In the genomic region with DNA sequence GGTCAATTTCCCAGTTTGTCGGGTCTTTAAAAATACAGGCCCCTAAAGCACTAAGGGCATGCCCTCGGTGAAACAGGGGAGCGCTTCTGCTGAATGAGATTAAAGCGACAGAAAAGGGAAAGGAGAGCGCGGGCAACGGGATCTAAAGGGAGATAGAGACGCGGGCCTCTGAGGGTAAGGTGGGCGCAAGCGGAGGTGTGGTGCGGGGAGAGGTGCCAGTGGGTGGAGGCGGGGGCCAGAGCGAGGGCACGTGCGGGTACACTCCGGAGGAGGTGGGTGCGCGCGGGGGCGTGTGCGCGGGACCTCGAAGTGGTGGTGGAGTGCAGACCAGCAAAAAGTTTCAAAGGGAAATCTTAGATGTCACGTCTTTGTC, we compare ENCODE assay signal across 8 cellular contexts. TPM values are rescaled to one million over a fixed set of nuclear protein-coding genes. Genes with fewer than 3 reads are reported as not detected.
DNase-seq lines count a peak whose midpoint lies in the region; ATAC-seq lines count a peak whose summit lies in the region.

No MANE protein-coding gene starts in this region.

- ATAC-seq in HG03103 (IDR thresholded peaks at IDR 0.05; ENCODE audit: low read depth, unreplicated experiment), result peak; percentile 10
- ATAC-seq in stimulated activated naive CD8-positive, alpha-beta T cell treated with anti-CD3 and anti-CD28 coated beads, Interleukin-15, amount 100 ng/mL, for 72 hours, result peak; percentile 49

- H3K36me3 ChIP-seq in mesenchymal stem cell (ENCODE audit: control insufficient read depth in 1 of 2, insufficient read depth in 2 of 2, low read depth in 1 of 2, low read length in 2 of 2), result no peaks in the 10 kb centered on the region

- peak overlapping the region in 1 of 2 experiments; percentile 96 for H3K23ac ChIP-seq in mesenchymal stem cell (ENCODE audit: low read length in 2 of 2)

- peak; percentile 32 for DNase-seq in NCI-H345 (lab: John Stamatoyannopoulos, UW)
- DNase-seq in NCI-H345 treated with DMSO at 0.1 percent for 48 hours (lab: John Stamatoyannopoulos, UW; ENCODE audit: unreplicated experiment), result no peak
- DNase-seq in UCSD-AML1 (lab: John Stamatoyannopoulos, UW; ENCODE audit: unreplicated experiment), result peak; percentile 28
- DNase-seq in mesenchymal stem cell, result no peak
- DNase-seq in stimulated activated naive CD8-positive, alpha-beta T cell treated with anti-CD3 and anti-CD28 coated beads, Interleukin-15, amount 100 ng/mL, for 72 hours, result peak; percentile 38 to 53
- DNase-seq in GM03348 (ENCODE audit: low spot score), result no peak

- H2BK15ac ChIP-seq in mesenchymal stem cell (ENCODE audit: low read depth, poor library complexity, severe bottlenecking), result peak overlapping the region; percentile 80

- peak overlapping the region; percentile 96 to 97 for H3K27ac Mint-ChIP-seq in stimulated activated naive CD8-positive, alpha-beta T cell treated with anti-CD3 and anti-CD28 coated beads, Interleukin-15, amount 100 ng/mL, for 72 hours

- 3% methylated on average over 13 of the region's 25 CpGs for WGBS in mesenchymal stem cell

- H3K14ac ChIP-seq in mesenchymal stem cell (ENCODE audit: low read length in 2 of 2), result peak overlapping the region in 1 of 2 experiments; percentile 96

- no peaks in the 10 kb centered on the region for H3K9me3 ChIP-seq in mesenchymal stem cell (ENCODE audit: control insufficient read depth, low read length)

- peaks cover 2% of the 10 kb centered on the region for H3K79me1 ChIP-seq in mesenchymal stem cell (replicated peaks; ENCODE audit: low read length, poor library complexity, severe bottlenecking)

- H3K4me3 Mint-ChIP-seq in stimulated activated naive CD8-positive, alpha-beta T cell treated with anti-CD3 and anti-CD28 coated beads, Interleukin-15, amount 100 ng/mL, for 72 hours, result peak overlapping the region; percentile 95 to 99

- peak overlapping the region in 1 of 2 experiments; percentile 90 for H2BK12ac ChIP-seq in mesenchymal stem cell (ENCODE audit: low read length in 2 of 2)

- H3K4me3 ChIP-seq in mesenchymal stem cell (ENCODE audit: insufficient read depth in 1 of 2, low read depth in 1 of 2, low read length in 2 of 2), result peak overlapping the region; percentile 84 to 95

- no peaks in the 10 kb centered on the region for H3K27me3 Mint-ChIP-seq in stimulated activated naive CD8-positive, alpha-beta T cell treated with anti-CD3 and anti-CD28 coated beads, Interleukin-15, amount 100 ng/mL, for 72 hours

- H3K18ac ChIP-seq in mesenchymal stem cell (ENCODE audit: low read depth in 1 of 2, low read length in 2 of 2), result peak overlapping the region; percentile 96

- H3K27ac ChIP-seq in cingulate gyrus (ENCODE audit: low read depth, low read length) (peak overlapping the region; percentile 86), mesenchymal stem cell (ENCODE audit: low read length, poor library complexity, severe bottlenecking) (no peak overlapping the region)

- no peak overlapping the region for H2AK5ac ChIP-seq in mesenchymal stem cell (ENCODE audit: low read length, severe bottlenecking)

- no peaks in the 10 kb centered on the region for H3K9me3 Mint-ChIP-seq in stimulated activated naive CD8-positive, alpha-beta T cell treated with anti-CD3 and anti-CD28 coated beads, Interleukin-15, amount 100 ng/mL, for 72 hours

- no peak overlapping the region for H4K8ac ChIP-seq in mesenchymal stem cell (ENCODE audit: low read length)

- H3K4me1 Mint-ChIP-seq in stimulated activated naive CD8-positive, alpha-beta T cell treated with anti-CD3 and anti-CD28 coated beads, Interleukin-15, amount 100 ng/mL, for 72 hours, result peaks cover 43% of the 10 kb centered on the region

- H2BK5ac ChIP-seq in mesenchymal stem cell (ENCODE audit: low read depth, low read length, poor library complexity, severe bottlenecking), result no peak overlapping the region

- peak overlapping the region; percentile 97 for H3K9ac ChIP-seq in mesenchymal stem cell (ENCODE audit: low read length)

- H3K4me2 ChIP-seq in mesenchymal stem cell (ENCODE audit: low read length, poor library complexity, severe bottlenecking), result peak overlapping the region; percentile 99

- H4K91ac ChIP-seq in mesenchymal stem cell (ENCODE audit: low read length), result peak overlapping the region; percentile 72

- H3K4ac ChIP-seq in mesenchymal stem cell (ENCODE audit: low read depth in 1 of 2, low read length in 2 of 2), result peak overlapping the region; percentile 28 to 97

- H2AFZ ChIP-seq in mesenchymal stem cell (ENCODE audit: low read depth, low read length), result peak overlapping the region; percentile 99

- H3K4me1 ChIP-seq in mesenchymal stem cell (ENCODE audit: control insufficient read depth, insufficient read depth, low read depth, low read length), result peaks cover 5% of the 10 kb centered on the region

- H3K27me3 ChIP-seq in mesenchymal stem cell (ENCODE audit: control insufficient read depth in 1 of 2, insufficient read depth in 1 of 2, low read length in 2 of 2), result no peaks in the 10 kb centered on the region

- H2BK120ac ChIP-seq in mesenchymal stem cell (ENCODE audit: low read depth, low read length), result peak overlapping the region; percentile 85

RNA-seq across cellular contexts. Expression of gene TET2, which starts 0.8 kb away (rescaled TPM):
- polyA plus RNA-seq in mesenchymal stem cell (2013, experiment 1 of 2), result 4.8 TPM
- polyA plus RNA-seq in mesenchymal stem cell (2013, experiment 2 of 2), result 4.6 TPM

Comparison
In these comparisons a context has a peak if more than half of its experiments do, and no peak if none do; other contexts are left out.
1. DNase-seq: peak in NCI-H345 (single experiment), UCSD-AML1 (single experiment) and stimulated activated naive CD8-positive, alpha-beta T cell treated with anti-CD3 and anti-CD28 coated beads, Interleukin-15, amount 100 ng/mL, for 72 hours (2 of 2); none in NCI-H345 treated with DMSO at 0.1 percent for 48 hours (single experiment), mesenchymal stem cell (single experiment) and GM03348 (single experiment).